8 cellular contexts compared by ENCODE assay signal in the genomic region with DNA sequence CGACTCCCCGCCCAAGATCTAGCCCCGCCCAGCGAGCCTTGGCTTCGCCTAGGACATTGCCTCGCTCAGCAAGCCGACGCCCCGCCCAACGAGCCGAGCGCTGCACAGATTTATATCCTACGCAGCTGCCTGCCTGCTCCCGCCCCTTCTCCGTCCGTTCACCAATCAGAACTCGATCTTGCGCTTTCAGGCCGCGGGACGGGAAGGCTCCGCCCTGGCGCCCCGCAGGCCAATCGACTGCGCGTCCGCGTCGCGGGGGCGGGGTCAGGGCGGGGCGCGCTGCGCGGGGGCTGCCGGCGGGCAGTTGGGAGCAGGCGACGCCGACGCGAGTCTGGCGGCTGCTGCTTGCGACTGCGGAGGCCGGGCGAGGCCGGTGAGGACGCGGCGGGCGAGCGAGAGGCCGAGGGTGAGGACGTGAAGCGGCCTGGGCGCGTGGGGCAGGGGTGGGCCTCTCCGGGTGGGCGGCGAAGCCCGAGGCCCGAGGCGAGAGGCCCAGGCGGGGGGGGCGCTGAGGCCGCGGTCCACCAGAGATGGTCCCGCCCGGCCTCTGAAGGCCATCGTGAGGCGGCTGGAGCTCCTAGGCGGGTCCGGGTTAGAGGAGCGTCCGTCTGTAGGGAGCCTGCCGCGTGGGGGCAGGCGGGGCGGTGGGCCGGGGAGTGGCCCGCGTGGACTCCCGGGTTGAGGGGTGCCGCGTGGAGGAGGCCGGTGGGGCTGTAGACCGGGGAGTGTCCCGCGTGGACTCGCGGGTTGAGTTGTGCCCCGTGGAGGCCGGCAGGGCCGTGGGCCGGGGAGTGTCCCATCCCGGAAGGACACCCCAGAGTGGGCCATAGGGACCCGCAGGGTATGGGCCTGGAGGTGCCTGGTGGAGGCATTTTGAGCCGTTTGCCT. TPM values are rescaled to one million over a fixed set of nuclear protein-coding genes. Genes with fewer than 3 reads are reported as not detected.
DNase-seq lines count a peak whose midpoint lies in the region; ATAC-seq and TF ChIP-seq lines count a peak whose summit lies in the region.

A gene with protein sequence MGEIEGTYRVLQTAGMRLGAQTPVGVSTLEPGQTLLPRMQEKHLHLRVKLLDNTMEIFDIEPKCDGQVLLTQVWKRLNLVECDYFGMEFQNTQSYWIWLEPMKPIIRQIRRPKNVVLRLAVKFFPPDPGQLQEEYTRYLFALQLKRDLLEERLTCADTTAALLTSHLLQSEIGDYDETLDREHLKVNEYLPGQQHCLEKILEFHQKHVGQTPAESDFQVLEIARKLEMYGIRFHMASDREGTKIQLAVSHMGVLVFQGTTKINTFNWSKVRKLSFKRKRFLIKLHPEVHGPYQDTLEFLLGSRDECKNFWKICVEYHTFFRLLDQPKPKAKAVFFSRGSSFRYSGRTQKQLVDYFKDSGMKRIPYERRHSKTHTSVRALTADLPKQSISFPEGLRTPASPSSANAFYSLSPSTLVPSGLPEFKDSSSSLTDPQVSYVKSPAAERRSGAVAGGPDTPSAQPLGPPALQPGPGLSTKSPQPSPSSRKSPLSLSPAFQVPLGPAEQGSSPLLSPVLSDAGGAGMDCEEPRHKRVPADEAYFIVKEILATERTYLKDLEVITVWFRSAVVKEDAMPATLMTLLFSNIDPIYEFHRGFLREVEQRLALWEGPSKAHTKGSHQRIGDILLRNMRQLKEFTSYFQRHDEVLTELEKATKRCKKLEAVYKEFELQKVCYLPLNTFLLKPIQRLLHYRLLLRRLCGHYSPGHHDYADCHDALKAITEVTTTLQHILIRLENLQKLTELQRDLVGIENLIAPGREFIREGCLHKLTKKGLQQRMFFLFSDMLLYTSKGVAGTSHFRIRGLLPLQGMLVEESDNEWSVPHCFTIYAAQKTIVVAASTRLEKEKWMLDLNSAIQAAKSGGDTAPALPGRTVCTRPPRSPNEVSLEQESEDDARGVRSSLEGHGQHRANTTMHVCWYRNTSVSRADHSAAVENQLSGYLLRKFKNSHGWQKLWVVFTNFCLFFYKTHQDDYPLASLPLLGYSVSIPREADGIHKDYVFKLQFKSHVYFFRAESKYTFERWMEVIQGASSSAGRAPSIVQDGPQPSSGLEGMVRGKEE (plus strand): TSS at position 303 of the 888 bp plus-strand sequence. CDS start 16,823 bp downstream, outside the sequence.

- no peaks in the 10 kb centered on the region for H3K9me3 Mint-ChIP-seq in Caco-2 (ENCODE audit: unreplicated experiment)
- no peaks in the 10 kb centered on the region for H3K9me3 Mint-ChIP-seq in effector memory CD8-positive, alpha-beta T cell
- H3K9me3 Mint-ChIP-seq in memory B cell, result no peaks in the 10 kb centered on the region

- no TSS peak for BruUV-seq in Caco-2 (replicated peaks; lab: Mats Ljungman, UMichigan)

- H3K9me3 ChIP-seq in Caco-2, result no peaks in the 10 kb centered on the region

- no peaks in the 10 kb centered on the region for H3K27me3 Mint-ChIP-seq in Caco-2 (ENCODE audit: insufficient read depth, unreplicated experiment)
- H3K27me3 Mint-ChIP-seq in effector memory CD8-positive, alpha-beta T cell, result no peaks in the 10 kb centered on the region
- no peaks in the 10 kb centered on the region for H3K27me3 Mint-ChIP-seq in memory B cell

- no peaks in the 10 kb centered on the region for H3K27me3 ChIP-seq in Caco-2 (replicated peaks; ENCODE audit: control insufficient read depth, insufficient read depth, low read length)

- H3K4me1 Mint-ChIP-seq in Caco-2 (ENCODE audit: low read depth, unreplicated experiment) (peaks cover 17% of the 10 kb centered on the region), memory B cell (peaks cover 31% of the 10 kb centered on the region)
- peaks cover 10 to 19% of the 10 kb centered on the region in 2 donors for H3K4me1 Mint-ChIP-seq in effector memory CD8-positive, alpha-beta T cell (ENCODE audit: low read depth in 2 of 2)

- peak; percentile 73 for ATAC-seq in GM21390 (IDR thresholded peaks at IDR 0.05; ENCODE audit: unreplicated experiment)
- peak; percentile 92 for ATAC-seq in effector memory CD8-positive, alpha-beta T cell (replicated peaks)
- peak; percentile 84 for ATAC-seq in memory B cell (ENCODE audit: low read depth)

- intact Hi-C loops in Caco-2 (cut with micrococcal nuclease; ENCODE audit: unreplicated experiment), result loop anchor here (1.0 kb wide), 3 partner anchors 18 to 41 kb away; a partner anchor contains a TSS

- POLR2A ChIA-PET in Caco-2 (lab: Charles Lee), result interaction anchor here (1.0 kb wide), 1 partner anchor 330 kb away, joined by 3 read pairs; a partner anchor contains a TSS

- DNase-seq in Caco-2 (peak; percentile 96 to 98), HUDEP-2 (lab: John Stamatoyannopoulos, UW; ENCODE audit: unreplicated experiment in 76 of 76) (peak in 75 of 76 experiments; percentile 44 to 97 (median 91)), NOMO-1 treated with dmso at 0.1 percent for 144 hours (lab: John Stamatoyannopoulos, UW; ENCODE audit: unreplicated experiment) (peak; percentile 98), memory B cell (ENCODE audit: low spot score in 2 of 2) (peak; percentile 89 to 97)
- peak; percentile 92 to 93 (median 92) for DNase-seq in activated CD8-positive, alpha-beta memory T cell treated with anti-CD3 and anti-CD28 coated beads for 48 hours (ENCODE audit: low read depth in 2 of 3, low spot score in 2 of 3)
- DNase-seq in effector memory CD8-positive, alpha-beta T cell, result peak; percentile 94 to 95 (median 95)
- DNase-seq in stimulated activated CD8-positive, alpha-beta memory T cell treated with anti-CD3 and anti-CD28 coated beads, Interleukin-12 subunit alpha, Interleukin-12 subunit beta, amount 100 ng/mL, for 1 hour (ENCODE audit: low read depth), result peak; percentile 93

- H3K36me3 ChIP-seq in Caco-2 (ENCODE audit: control insufficient read depth, insufficient read depth, low read length), result no peaks in the 10 kb centered on the region

- peak within 1 kb of the TSS; percentile 78 for H3K4me3 ChIP-seq in Caco-2 (ENCODE audit: low read depth, low read length)

- H3K4me1 ChIP-seq in Caco-2, result peaks cover 25% of the 10 kb centered on the region

- peaks cover 27% of the 10 kb centered on the region for H3K36me3 Mint-ChIP-seq in Caco-2 (ENCODE audit: insufficient read depth, unreplicated experiment)
- peaks cover 29% of the 10 kb centered on the region for H3K36me3 Mint-ChIP-seq in effector memory CD8-positive, alpha-beta T cell (ENCODE audit: insufficient read depth)
- peaks cover 7% of the 10 kb centered on the region for H3K36me3 Mint-ChIP-seq in memory B cell

- H3K4me3 Mint-ChIP-seq in Caco-2 (ENCODE audit: unreplicated experiment) (peak within 1 kb of the TSS; percentile 72), memory B cell (peak within 1 kb of the TSS; percentile 89)
- peak within 1 kb of the TSS; percentile 67 to 69 for H3K4me3 Mint-ChIP-seq in effector memory CD8-positive, alpha-beta T cell

- CTCF ChIA-PET in Caco-2 (lab: Charles Lee), result interaction anchor here (1.0 kb wide), 1 partner anchor 36 kb away, joined by 14 read pairs; no protein-coding TSS in a partner anchor

- H3K27ac Mint-ChIP-seq in Caco-2 (ENCODE audit: unreplicated experiment) (peak within 1 kb of the TSS; percentile 76), memory B cell (peak within 1 kb of the TSS; percentile 87)
- peak within 1 kb of the TSS; percentile 45 to 58 for H3K27ac Mint-ChIP-seq in effector memory CD8-positive, alpha-beta T cell

- TF ChIP-seq CTCF in Caco-2 (IDR thresholded peaks at IDR 0.05; ENCODE audit: insufficient read depth in 1 of 2, low read depth in 1 of 2, low read length in 1 of 2, severe bottlenecking in 1 of 2, unreplicated experiment in 1 of 2), result no peak

RNA-seq across cellular contexts. Expression of the gene that starts here (rescaled TPM):
- total RNA-seq in Caco-2 (2022), result 37.2 and 37.3 TPM in 2 replicates

Comparison
In these comparisons a context has a peak if more than half of its experiments do, and no peak if none do; other contexts are left out.
1. Peak in every context shown above with its lines: DNase-seq, ATAC-seq and H3K4me3 ChIP-seq.